ENCODE assay signal across 19 cellular contexts in genomic region chr2:168962636-168963035, GRCh38.
A peak's percentile ranks its signal among the peaks of the same experiment; 100 is the strongest.
DNase-seq lines count a peak whose midpoint lies in the region; ATAC-seq and TF ChIP-seq lines count a peak whose summit lies in the region.
"Had no signal": no experiment of that assay in that cellular context is flagged by ENCODE, and none has a peak within 500 bp of the region (broad histone marks: within the 10 kb centered on the region; RNA-seq: fewer than 3 reads in every experiment).

No MANE protein-coding gene starts in this region.

- H3F3A ChIP-seq in PC-3 (ENCODE audit: low read length, unreplicated experiment), result no peaks in the 10 kb centered on the region

- intact Hi-C loops in PC-3 (cut with micrococcal nuclease), result loop anchor here (5.0 to 10.0 kb wide), 4 partner anchors 70 to 435 kb away; partner anchors contain the start of genes ABCB11 and DHRS9

- peak; percentile 34 for DNase-seq in PC-3
- peak; percentile 15 for DNase-seq in choroid plexus epithelial cell (ENCODE audit: low read depth)
- peak; percentile 4 for DNase-seq in kidney glomerular epithelial cell (lab: John Stamatoyannopoulos, UW)
- DNase-seq in cortex of kidney (lab: John Stamatoyannopoulos, UW), result no peak
- no peak for DNase-seq in activated CD4-positive, alpha-beta T cell treated with anti-CD3 and anti-CD28 coated beads for 4 hours
- DNase-seq in NCI-H524 treated with DMSO at 0.1 percent for 48 hours (lab: John Stamatoyannopoulos, UW), result no peak
- no peak for DNase-seq in stimulated activated naive CD4-positive, alpha-beta T cell (lab: John Stamatoyannopoulos, UW)
- DNase-seq: 8988T; DMS 273 treated with DMSO at 0.1 percent for 48 hours; DND-41; HFFc6; MV-4-11; NCI-H1694 treated with DMSO at 0.1 percent for 48 hours; NCI-H748 treated with DMSO at 0.1 percent for 48 hours; NK-92 treated with Interleukin-12 subunit alpha and Interleukin-12 subunit beta, amount 100 ng/mL, for 24 hours; Right ventricle myocardium superior had no signal

- H3K9me3 ChIP-seq in PC-3 (ENCODE audit: low read length), result no peaks in the 10 kb centered on the region

- H3K27me3 ChIP-seq in ACC112 (ENCODE audit: insufficient read depth, low read length) (no peaks in the 10 kb centered on the region), PC-3 (ENCODE audit: low read length) (no peaks in the 10 kb centered on the region)

- no peak for ATAC-seq in PC-3
- ATAC-seq: GM12878, K562 had no signal

- H3K4me3 ChIP-seq in ACC112 (ENCODE audit: low read depth, low read length), result no peak overlapping the region
- no peak overlapping the region for H3K4me3 ChIP-seq in PC-3 (ENCODE audit: low read length)
- H3K4me3 ChIP-seq in choroid plexus epithelial cell (ENCODE audit: low read depth, low read length), result no peak overlapping the region
- H3K4me3 ChIP-seq: GM12878, K562 had no signal

- H3K27ac ChIP-seq in ACC112 (ENCODE audit: low read depth, low read length) (peak overlapping the region; percentile 44), PC-3 (ENCODE audit: low read length) (peak overlapping the region; percentile 16; the same call in 1 of the 2 replicates)

- POLR2A ChIA-PET in PC-3 (lab: Charles Lee; ENCODE audit: unreplicated experiment), result no interaction called here

- 0 out of 2 replicates have a peak overlapping the region, but pooled peaks have one; percentile 5 for H3K4me2 ChIP-seq in PC-3 (ENCODE audit: low read length)

- peaks cover 15% of the 10 kb centered on the region for H3K4me1 ChIP-seq in ACC112 (ENCODE audit: control insufficient read depth, insufficient read depth, low read length, unreplicated experiment)
- peaks cover 35% of the 10 kb centered on the region for H3K4me1 ChIP-seq in PC-3 (ENCODE audit: insufficient read depth, low read length)

- CTCF ChIA-PET in PC-3 (lab: Charles Lee), result no interaction called here

- H4K20me1 ChIP-seq in PC-3 (ENCODE audit: low read length), result no peaks in the 10 kb centered on the region

- H3K9me2 ChIP-seq in PC-3 (replicated peaks; ENCODE audit: low read length), result 0 out of 2 replicates have a peak, but pooled peaks cover 4% of the 10 kb centered on the region

- peak overlapping the region; percentile 52 for H2AFZ ChIP-seq in ACC112 (ENCODE audit: low read length, unreplicated experiment)
- H2AFZ ChIP-seq in PC-3 (ENCODE audit: low read length), result no peak overlapping the region

- no TSS peak for BruUV-seq in PC-3 (replicated peaks; lab: Mats Ljungman, UMichigan)

- H3K79me2 ChIP-seq in ACC112 (ENCODE audit: control insufficient read depth, insufficient read depth, low read length, unreplicated experiment) (no peaks in the 10 kb centered on the region), PC-3 (ENCODE audit: low read length) (no peaks in the 10 kb centered on the region)

- H3K9ac ChIP-seq in PC-3 (ENCODE audit: low read length), result no peak overlapping the region

- no peak for TF ChIP-seq CTCF in PC-3 (conservative IDR thresholded peaks at IDR 0.05; ENCODE audit: low read depth, low read length)
- no peak for TF ChIP-seq CTCF in choroid plexus epithelial cell (conservative IDR thresholded peaks at IDR 0.05; ENCODE audit: low read depth, low read length)

- H3K36me3 ChIP-seq in ACC112 (ENCODE audit: insufficient read depth, low read length) (no peaks in the 10 kb centered on the region), PC-3 (ENCODE audit: low read depth, low read length) (no peaks in the 10 kb centered on the region)

Comparison
In these comparisons a context has a peak if more than half of its experiments do, and no peak if none do; other contexts are left out.
1. DNase-seq: peak in PC-3 (single experiment), choroid plexus epithelial cell (single experiment) and kidney glomerular epithelial cell (single experiment); none in cortex of kidney (single experiment), activated CD4-positive, alpha-beta T cell treated with anti-CD3 and anti-CD28 coated beads for 4 hours (0 of 2), NCI-H524 treated with DMSO at 0.1 percent for 48 hours (single experiment) and stimulated activated naive CD4-positive, alpha-beta T cell (0 of 6).